In the genomic region with DNA sequence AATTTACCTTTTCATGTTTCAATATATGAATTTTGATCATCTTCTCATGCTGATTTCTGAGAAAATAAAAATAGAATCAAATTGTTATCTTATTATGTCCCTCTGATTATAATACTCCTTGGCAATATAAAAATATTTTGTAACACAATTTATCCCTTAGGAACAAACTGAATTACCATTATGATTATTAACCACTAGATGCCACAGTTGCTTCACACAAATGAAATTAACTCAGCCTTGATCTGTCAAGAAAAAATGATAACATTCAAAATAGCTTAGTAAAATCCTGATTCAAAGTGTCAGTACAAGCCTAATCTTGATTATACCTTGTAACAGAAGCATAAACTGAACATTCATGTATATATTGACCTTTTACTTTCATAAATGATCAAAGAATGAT, we compare ENCODE assay signal across 14 cellular contexts. TPM values are rescaled to one million over a fixed set of nuclear protein-coding genes. Genes with fewer than 3 reads are reported as not detected.
DNase-seq lines count a peak whose midpoint lies in the region; ATAC-seq, FAIRE-seq and TF ChIP-seq lines count a peak whose summit lies in the region.
"Had no signal": no experiment of that assay in that cellular context is flagged by ENCODE, and none has a peak within 500 bp of the region (broad histone marks: within the 10 kb centered on the region; RNA-seq: fewer than 3 reads in every experiment).

No MANE protein-coding gene starts in this region.

- H3K4me3 Mint-ChIP-seq in type B pancreatic cell: no peak overlapping the region
- H3K4me3 Mint-ChIP-seq: IgD-negative memory B cell had no signal

- DNase-seq in NOMO-1 treated with DMSO at 0.1 percent for 48 hours (lab: John Stamatoyannopoulos, UW; ENCODE audit: unreplicated experiment): peak; percentile 11
- no peak for DNase-seq in NOMO-1 treated with dmso at 0.1 percent for 144 hours (lab: John Stamatoyannopoulos, UW; ENCODE audit: unreplicated experiment)
- DNase-seq in frontal cortex (ENCODE audit: low spot score in 2 of 2): no peak
- no peak for DNase-seq in type B pancreatic cell (ENCODE audit: extremely low spot score, unreplicated experiment)
- no peak for DNase-seq in NCI-H1417 treated with DMSO at 0.1 percent for 48 hours (lab: John Stamatoyannopoulos, UW)
- DNase-seq: central memory CD4-positive, alpha-beta T cell; substantia nigra had no signal

- H3K27ac ChIP-seq in VCaP: no peak overlapping the region
- H3K27ac ChIP-seq: BLaER1 had no signal

- peaks cover 6% of the 10 kb centered on the region for H3K4me1 Mint-ChIP-seq in type B pancreatic cell (ENCODE audit: unreplicated experiment)

- peaks cover 36% of the 10 kb centered on the region for H3K27me3 Mint-ChIP-seq in type B pancreatic cell

- peak; percentile 50 for FAIRE-seq in frontal cortex (lab: Jason Lieb, UNC)
- FAIRE-seq: GM18507 had no signal

- no peak overlapping the region for H3K27ac Mint-ChIP-seq in type B pancreatic cell
- H3K27ac Mint-ChIP-seq: IgD-negative memory B cell had no signal

- no peak for ATAC-seq in GM18907 (IDR thresholded peaks at IDR 0.05; ENCODE audit: unreplicated experiment)
- no peak for ATAC-seq in activated CD4-positive, CD25-positive, alpha-beta regulatory T cell treated with anti-CD3 and anti-CD28 coated beads, Interleukin-2, amount 50 U/mL, for 24 hours
- ATAC-seq: left lobe of liver had no signal

- TF ChIP-seq CTCF in VCaP (conservative IDR thresholded peaks at IDR 0.05) (peak; percentile 73), type B pancreatic cell (conservative IDR thresholded peaks at IDR 0.05) (peak; percentile 53)

- H3K9me3 Mint-ChIP-seq in type B pancreatic cell: no peaks in the 10 kb centered on the region
- H3K9me3 Mint-ChIP-seq: IgD-negative memory B cell had no signal

- no peaks in the 10 kb centered on the region for H3K36me3 Mint-ChIP-seq in type B pancreatic cell

RNA-seq across cellular contexts. Expression of a gene that starts 4.8 kb away (rescaled TPM):
- total RNA-seq in frontal cortex (31.4 TPM), type B pancreatic cell (ENCODE audit: low replicate concordance) (0.86 and 4.9 TPM in 2 replicates)
